22 cellular contexts compared by ENCODE assay signal in the genomic region with DNA sequence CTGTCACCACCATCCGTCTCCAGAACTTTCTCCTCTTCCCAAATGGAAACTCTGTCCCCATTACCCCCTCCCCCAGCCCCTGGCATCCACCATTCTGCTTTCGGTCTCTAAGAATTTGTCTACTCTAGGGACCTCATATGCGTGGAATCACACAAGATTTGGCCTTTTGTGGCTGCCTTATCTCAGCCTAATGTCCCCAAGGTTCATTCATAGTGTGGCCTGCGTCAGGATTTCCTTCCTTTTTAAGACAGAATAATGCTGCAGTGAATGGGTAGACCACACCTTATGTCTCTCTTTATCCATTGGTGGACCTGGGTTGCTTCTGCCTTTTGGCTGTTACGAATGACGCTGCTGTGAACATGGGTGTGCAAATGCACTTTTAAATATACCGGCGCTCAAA.
"Had no signal": no experiment of that assay in that cellular context is flagged by ENCODE, and none has a peak within 500 bp of the region (broad histone marks: within the 10 kb centered on the region; RNA-seq: fewer than 3 reads in every experiment).

No MANE protein-coding gene starts in this region.

- H3K9me3 ChIP-seq: esophagus squamous epithelium, gastrocnemius medialis, lower lobe of right lung, neutrophil, ovary, psoas muscle, right atrium auricular region, tibial artery had no signal

- H3K4me3 ChIP-seq: coronary artery, esophagus squamous epithelium, gastrocnemius medialis, lower lobe of right lung, ovary, psoas muscle, right atrium auricular region, tibial artery had no signal

- H3K4me3 Mint-ChIP-seq: endodermal cell; naive thymus-derived CD4-positive, alpha-beta T cell; stimulated activated naive CD8-positive, alpha-beta T cell treated with anti-CD3 and anti-CD28 coated beads, Interleukin-15, amount 100 ng/mL, for 72 hours; T-cell had no signal

- DNase-seq: activated CD4-positive, CD25-positive, alpha-beta regulatory T cell treated with anti-CD3 and anti-CD28 coated beads, Interleukin-2, amount 50 U/mL, for 72 hours; activated naive CD4-positive, alpha-beta T cell treated with Interleukin-2 at 50 U/mL for 16 hours; activated T-cell treated with anti-CD3 and anti-CD28 coated beads, Interleukin-2, amount 50 U/mL, for 1 hour; amygdala; cerebellar nuclear complex; endodermal cell; esophagus squamous epithelium; gastrocnemius medialis; head of caudate nucleus; left colon; lower lobe of right lung; mesendoderm; naive thymus-derived CD4-positive, alpha-beta T cell; ovary; psoas muscle; stimulated activated naive CD8-positive, alpha-beta T cell treated with anti-CD3 and anti-CD28 coated beads, Interleukin-15, amount 100 ng/mL, for 72 hours; T-cell; tibial artery had no signal

- H3K27ac Mint-ChIP-seq: endodermal cell had no signal

- H3K9me3 Mint-ChIP-seq: endodermal cell; naive thymus-derived CD4-positive, alpha-beta T cell; stimulated activated naive CD8-positive, alpha-beta T cell treated with anti-CD3 and anti-CD28 coated beads, Interleukin-15, amount 100 ng/mL, for 72 hours; T-cell had no signal

- H3K36me3 ChIP-seq: gastrocnemius medialis, ovary, right atrium auricular region, tibial artery had no signal

- H3K27me3 ChIP-seq: esophagus squamous epithelium, gastrocnemius medialis, neutrophil, ovary, right atrium auricular region, tibial artery had no signal

- H3K27ac ChIP-seq: coronary artery, gastrocnemius medialis, lower lobe of right lung, neutrophil, ovary, psoas muscle, right atrium auricular region, tibial artery had no signal

- ATAC-seq: gastrocnemius medialis; left colon; lower lobe of right lung; naive thymus-derived CD4-positive, alpha-beta T cell; psoas muscle; SK-N-SH treated with all-trans-retinoic acid at 6 μM for 48 hours; stimulated activated naive CD8-positive, alpha-beta T cell treated with anti-CD3 and anti-CD28 coated beads, Interleukin-15, amount 100 ng/mL, for 72 hours; T-cell had no signal

- H3K4me1 ChIP-seq: gastrocnemius medialis, psoas muscle, tibial artery had no signal

- H3K27me3 Mint-ChIP-seq: naive thymus-derived CD4-positive, alpha-beta T cell; stimulated activated naive CD8-positive, alpha-beta T cell treated with anti-CD3 and anti-CD28 coated beads, Interleukin-15, amount 100 ng/mL, for 72 hours; T-cell had no signal
